Comparison of ENCODE assay signal across 8 cellular contexts in the genomic region with DNA sequence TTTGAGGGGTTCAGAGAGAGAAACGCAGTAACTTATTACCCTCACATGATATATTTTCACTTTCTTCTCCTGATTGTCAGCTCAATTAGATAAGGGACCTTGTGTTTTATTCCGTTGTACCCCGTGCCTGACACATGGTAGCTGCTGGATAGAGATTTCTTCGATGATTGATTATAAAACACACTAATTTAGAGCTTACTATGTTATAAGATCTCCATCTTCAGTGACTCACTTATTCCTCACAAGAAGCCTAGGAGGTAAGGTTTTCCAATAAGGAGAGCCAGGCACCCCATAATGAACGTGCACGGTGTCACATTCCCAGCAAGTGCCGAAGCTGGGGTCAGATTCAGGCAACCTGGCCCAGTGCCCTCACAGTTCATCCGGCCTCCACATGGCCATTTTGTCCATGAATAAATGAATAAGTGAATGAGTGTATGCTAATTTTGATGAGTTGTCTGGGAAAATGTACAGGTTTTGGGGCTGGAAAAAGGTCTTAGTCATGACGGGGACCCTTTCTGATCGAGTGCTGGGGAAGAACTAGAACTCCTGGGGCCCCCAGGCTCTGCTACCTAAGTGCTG.
DNase-seq lines count a peak whose midpoint lies in the region; ATAC-seq lines count a peak whose summit lies in the region.

No MANE protein-coding gene starts in this region.

- no peak overlapping the region for H3K27ac Mint-ChIP-seq in activated T-cell treated with anti-CD3 and anti-CD28 coated beads, Interleukin-2, amount 50 U/mL, for 72 hours
- H3K27ac Mint-ChIP-seq in activated naive CD8-positive, alpha-beta T cell treated with anti-CD3 and anti-CD28 coated beads, Interleukin-2, amount 10 ng/mL, durations not matched to agents 7 days and 5 days: peak overlapping the region; percentile 64

- no peak for ATAC-seq in activated T-cell treated with anti-CD3 and anti-CD28 coated beads, Interleukin-2, amount 50 U/mL, for 72 hours (replicated peaks in 1 of 2)
- no peak for ATAC-seq in activated naive CD8-positive, alpha-beta T cell treated with anti-CD3 and anti-CD28 coated beads, Interleukin-2, amount 10 ng/mL, durations not matched to agents 7 days and 5 days (ENCODE audit: low read depth)
- no peak for ATAC-seq in GM18873 (IDR thresholded peaks at IDR 0.05; ENCODE audit: low FRiP score, unreplicated experiment)

- H3K27ac ChIP-seq in subcutaneous abdominal adipose tissue (ENCODE audit: low read depth, low read length): peak overlapping the region; percentile 32

- H3K4me1 ChIP-seq in subcutaneous abdominal adipose tissue (ENCODE audit: control insufficient read depth in 5 of 5, insufficient read depth in 5 of 5, low read length in 5 of 5): peaks cover 3 to 22% (median 18%) of the 10 kb centered on the region in 5 donors

- H3K9me3 ChIP-seq in subcutaneous abdominal adipose tissue (ENCODE audit: control insufficient read depth in 5 of 5, low read length in 5 of 5): peaks cover 0 to 4% (median 2%) of the 10 kb centered on the region in 5 donors

- peaks cover 31% of the 10 kb centered on the region for H3K27me3 Mint-ChIP-seq in activated T-cell treated with anti-CD3 and anti-CD28 coated beads, Interleukin-2, amount 50 U/mL, for 72 hours (ENCODE audit: low read depth)
- peaks cover 38% of the 10 kb centered on the region for H3K27me3 Mint-ChIP-seq in activated naive CD8-positive, alpha-beta T cell treated with anti-CD3 and anti-CD28 coated beads, Interleukin-2, amount 10 ng/mL, durations not matched to agents 7 days and 5 days

- no peaks in the 10 kb centered on the region for H3K36me3 Mint-ChIP-seq in activated T-cell treated with anti-CD3 and anti-CD28 coated beads, Interleukin-2, amount 50 U/mL, for 72 hours (ENCODE audit: insufficient read depth in 2 of 2)
- H3K36me3 Mint-ChIP-seq in activated naive CD8-positive, alpha-beta T cell treated with anti-CD3 and anti-CD28 coated beads, Interleukin-2, amount 10 ng/mL, durations not matched to agents 7 days and 5 days: no peaks in the 10 kb centered on the region

- no peaks in the 10 kb centered on the region for H3K36me3 ChIP-seq in subcutaneous abdominal adipose tissue (ENCODE audit: control insufficient read depth in 5 of 5, insufficient read depth in 5 of 5, low read length in 5 of 5)

- peak overlapping the region; percentile 74 to 94 (median 86) for H3K4me3 ChIP-seq in subcutaneous abdominal adipose tissue (ENCODE audit: low read depth in 1 of 5, low read length in 5 of 5)

- H3K9ac ChIP-seq in subcutaneous abdominal adipose tissue (ENCODE audit: low read length in 5 of 5): peak overlapping the region; percentile 21 to 86 (median 79)

- POLR2A ChIA-PET in activated naive CD8-positive, alpha-beta T cell treated with anti-CD3 and anti-CD28 coated beads, Interleukin-2, amount 10 ng/mL, durations not matched to agents 7 days and 5 days (lab: Charles Lee): no interaction called here

- peaks cover 0 to 3% of the 10 kb centered on the region in 2 donors for H3K9me3 Mint-ChIP-seq in activated T-cell treated with anti-CD3 and anti-CD28 coated beads, Interleukin-2, amount 50 U/mL, for 72 hours
- H3K9me3 Mint-ChIP-seq in activated naive CD8-positive, alpha-beta T cell treated with anti-CD3 and anti-CD28 coated beads, Interleukin-2, amount 10 ng/mL, durations not matched to agents 7 days and 5 days: peaks cover 3% of the 10 kb centered on the region

- peak overlapping the region; percentile 81 to 90 for H3K4me3 Mint-ChIP-seq in activated T-cell treated with anti-CD3 and anti-CD28 coated beads, Interleukin-2, amount 50 U/mL, for 72 hours
- H3K4me3 Mint-ChIP-seq in activated naive CD8-positive, alpha-beta T cell treated with anti-CD3 and anti-CD28 coated beads, Interleukin-2, amount 10 ng/mL, durations not matched to agents 7 days and 5 days: peak overlapping the region; percentile 80

- no peak for DNase-seq in activated T-cell treated with anti-CD3 and anti-CD28 coated beads, Interleukin-2, amount 50 U/mL, for 72 hours
- DNase-seq in activated T-cell treated with anti-CD3 and anti-CD28 coated beads, Interleukin-2, amount 50 U/mL, for 1 hour: no peak
- DNase-seq in activated naive CD8-positive, alpha-beta T cell treated with anti-CD3 and anti-CD28 coated beads, Interleukin-2, amount 10 ng/mL, durations not matched to agents 7 days and 5 days: no peak
- peak; percentile 10 for DNase-seq in iris pigment epithelial cell (ENCODE audit: low read depth)
- DNase-seq in stimulated activated CD4-positive, alpha-beta T cell treated with anti-CD3 and anti-CD28 coated beads, Interleukin-12 subunit alpha, Interleukin-12 subunit beta, amount 100 ng/mL, for 4 hours: no peak
- DNase-seq in activated CD4-positive, alpha-beta T cell treated with anti-CD3 and anti-CD28 coated beads for 1 hour: no peak

- no peaks in the 10 kb centered on the region for H3K27me3 ChIP-seq in subcutaneous abdominal adipose tissue (ENCODE audit: control insufficient read depth in 5 of 5, insufficient read depth in 4 of 5, low read length in 5 of 5)

- H3K4me1 Mint-ChIP-seq in activated T-cell treated with anti-CD3 and anti-CD28 coated beads, Interleukin-2, amount 50 U/mL, for 72 hours (ENCODE audit: low read depth): peaks cover 8% of the 10 kb centered on the region
- peaks cover 5% of the 10 kb centered on the region for H3K4me1 Mint-ChIP-seq in activated naive CD8-positive, alpha-beta T cell treated with anti-CD3 and anti-CD28 coated beads, Interleukin-2, amount 10 ng/mL, durations not matched to agents 7 days and 5 days
